In the genomic region with DNA sequence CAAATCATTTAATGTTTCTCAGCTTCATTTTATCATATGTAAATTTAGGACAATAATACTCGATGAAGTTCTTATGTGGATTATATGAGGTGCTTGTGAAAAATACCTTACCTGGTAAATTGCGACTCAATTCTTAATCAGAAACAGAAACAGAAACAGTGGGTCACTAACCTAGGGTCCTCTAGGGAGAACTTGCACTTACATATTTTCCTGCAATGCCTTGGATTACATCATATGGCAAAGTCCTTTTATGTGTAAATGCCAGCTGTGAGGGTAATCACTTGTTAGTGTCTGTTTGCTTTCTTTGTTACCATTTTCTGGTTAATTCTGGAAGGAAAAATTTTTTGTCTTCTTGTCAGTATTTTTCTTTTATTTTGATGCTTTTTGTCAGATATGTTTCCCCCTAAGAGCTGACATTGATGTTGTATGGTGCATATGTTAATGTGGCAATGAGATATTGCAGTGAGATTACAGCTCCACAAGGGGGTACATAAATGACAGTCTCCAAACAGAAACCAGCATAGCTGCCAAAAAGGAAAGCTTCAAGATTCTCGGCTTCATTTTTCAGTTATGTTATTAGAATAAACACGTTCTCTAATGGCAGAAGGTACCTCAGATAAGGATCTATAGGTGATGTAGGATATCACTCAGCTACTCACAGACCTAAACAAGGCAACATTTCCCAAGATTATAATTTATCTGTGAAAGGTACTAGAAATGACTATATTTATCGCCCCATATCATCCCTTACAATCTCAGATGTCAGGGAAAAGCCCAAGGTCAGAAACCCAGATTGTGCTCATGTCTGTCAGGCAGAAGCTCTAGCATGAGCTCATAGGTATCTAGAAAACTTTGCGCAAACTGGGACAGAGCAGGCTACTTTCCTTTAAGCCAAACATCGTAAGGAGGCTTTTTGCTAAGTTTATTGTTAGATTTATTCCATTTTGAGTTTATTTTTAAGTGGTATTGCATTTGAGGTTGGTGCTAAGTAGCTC, we compare ENCODE assay signal across 8 cellular contexts.
DNase-seq lines count a peak whose midpoint lies in the region; ATAC-seq and TF ChIP-seq lines count a peak whose summit lies in the region.

No MANE protein-coding gene starts in this region.

- no peaks in the 10 kb centered on the region for H3K4me1 ChIP-seq in hepatocyte (ENCODE audit: insufficient read depth)

- no peak overlapping the region for H3K4me2 ChIP-seq in hepatocyte

- DNase-seq in GM12865 (ENCODE audit: low read depth) (peak; percentile 77), NAMALWA (ENCODE audit: low spot score) (peak; percentile 50), hepatocyte (ENCODE audit: low spot score) (peak; percentile 11), AML-193 (lab: John Stamatoyannopoulos, UW) (no peak), NCI-H187 treated with DMSO at 0.1 percent for 48 hours (lab: John Stamatoyannopoulos, UW) (no peak), HPDE6-E6E7 (ENCODE audit: extremely low spot score) (no peak)

- no peaks in the 10 kb centered on the region for H3K9me2 ChIP-seq in hepatocyte (replicated peaks; ENCODE audit: insufficient read depth)

- H3K27me3 ChIP-seq in hepatocyte = no peaks in the 10 kb centered on the region

- H3K79me2 ChIP-seq in hepatocyte = no peaks in the 10 kb centered on the region

- H2AFZ ChIP-seq in hepatocyte = no peak overlapping the region

- peak; percentile 59 for ATAC-seq in GM21619 (IDR thresholded peaks at IDR 0.05; ENCODE audit: unreplicated experiment)
- ATAC-seq in GM18873 (IDR thresholded peaks at IDR 0.05; ENCODE audit: low FRiP score, unreplicated experiment) = no peak

- 77% methylated on average over 7 of the region's 7 CpGs for WGBS in hepatocyte (ENCODE audit: low lambda C conversion rate, missing lambda C conversion rate)

- no peaks in the 10 kb centered on the region for H3K9me3 ChIP-seq in hepatocyte (ENCODE audit: low read depth)

- H3K4me3 ChIP-seq in GM12865 (ENCODE audit: low read depth, low read length) (no peak overlapping the region), hepatocyte (no peak overlapping the region)

- no peaks in the 10 kb centered on the region for H4K20me1 ChIP-seq in hepatocyte (ENCODE audit: insufficient read depth, poor library complexity, severe bottlenecking)

- H3K27ac ChIP-seq in hepatocyte = peak overlapping the region; percentile 4

- TF ChIP-seq CTCF in GM12865 (IDR thresholded peaks at IDR 0.05; ENCODE audit: insufficient read depth, low read depth, low read length, missing control alignments) = peak; percentile 24
- TF ChIP-seq CTCF in hepatocyte (IDR thresholded peaks at IDR 0.05; ENCODE audit: poor library complexity) = peak; percentile 14

- H3K36me3 ChIP-seq in hepatocyte (replicated peaks; ENCODE audit: insufficient read depth, low read depth) = no peaks in the 10 kb centered on the region

Comparison
In these comparisons a context has a peak if more than half of its experiments do, and no peak if none do; other contexts are left out.
1. DNase-seq: peak in GM12865 (single experiment), NAMALWA (single experiment) and hepatocyte (single experiment); none in AML-193 (0 of 2), NCI-H187 treated with DMSO at 0.1 percent for 48 hours (single experiment) and HPDE6-E6E7 (single experiment).